1 cellular context compared by ENCODE assay signal in genomic region chr5:132063090-132063911, GRCh38.
TF ChIP-seq lines count a peak whose summit lies in the region.

No MANE protein-coding gene starts in this region.

TF ChIP-seq in K562, 482 proteins besides CTCF, POLR2A, EP300 and RAD21 (continued from another document and continues in another):
- TF ChIP-seq ZNF280B (CRISPR knock-in tag; IDR thresholded peaks at IDR 0.05) = no peak
- 0 out of 4 replicates have a peak, but pooled peaks of 1 of the 2 experiments have one; percentile 29 for TF ChIP-seq TRIM24 (IDR thresholded peaks at IDR 0.05)
- TF ChIP-seq SIX5 (IDR thresholded peaks at IDR 0.05; ENCODE audit: borderline replicate concordance in 1 of 2, insufficient read depth in 1 of 2, low read depth in 1 of 2, low read length in 2 of 2) = no peak
- no peak for TF ChIP-seq ZNF133 (CRISPR knock-in tag; IDR thresholded peaks at IDR 0.05)
- no peak for TF ChIP-seq ZNF174 (CRISPR knock-in tag; IDR thresholded peaks at IDR 0.05)
- peak; percentile 83 for TF ChIP-seq CC2D1A (IDR thresholded peaks at IDR 0.05)
- no peak for TF ChIP-seq RFX1 (IDR thresholded peaks at IDR 0.05)
- TF ChIP-seq ZNF146 (CRISPR knock-in tag; IDR thresholded peaks at IDR 0.05; ENCODE audit: unreplicated experiment) = no peak
- TF ChIP-seq MAX (CRISPR knock-in tag; IDR thresholded peaks at IDR 0.05) = peak; percentile 69
- TF ChIP-seq, protein P1, sequence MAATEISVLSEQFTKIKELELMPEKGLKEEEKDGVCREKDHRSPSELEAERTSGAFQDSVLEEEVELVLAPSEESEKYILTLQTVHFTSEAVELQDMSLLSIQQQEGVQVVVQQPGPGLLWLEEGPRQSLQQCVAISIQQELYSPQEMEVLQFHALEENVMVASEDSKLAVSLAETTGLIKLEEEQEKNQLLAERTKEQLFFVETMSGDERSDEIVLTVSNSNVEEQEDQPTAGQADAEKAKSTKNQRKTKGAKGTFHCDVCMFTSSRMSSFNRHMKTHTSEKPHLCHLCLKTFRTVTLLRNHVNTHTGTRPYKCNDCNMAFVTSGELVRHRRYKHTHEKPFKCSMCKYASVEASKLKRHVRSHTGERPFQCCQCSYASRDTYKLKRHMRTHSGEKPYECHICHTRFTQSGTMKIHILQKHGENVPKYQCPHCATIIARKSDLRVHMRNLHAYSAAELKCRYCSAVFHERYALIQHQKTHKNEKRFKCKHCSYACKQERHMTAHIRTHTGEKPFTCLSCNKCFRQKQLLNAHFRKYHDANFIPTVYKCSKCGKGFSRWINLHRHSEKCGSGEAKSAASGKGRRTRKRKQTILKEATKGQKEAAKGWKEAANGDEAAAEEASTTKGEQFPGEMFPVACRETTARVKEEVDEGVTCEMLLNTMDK (IDR thresholded peaks at IDR 0.05; ENCODE audit: borderline replicate concordance, insufficient read depth, low read depth, low read length, poor library complexity, severe bottlenecking) = no peak
- TF ChIP-seq HEY1 (CRISPR knock-in tag; IDR thresholded peaks at IDR 0.05; ENCODE audit: borderline replicate concordance) = no peak
- TF ChIP-seq BDP1 (IDR thresholded peaks at IDR 0.05; ENCODE audit: insufficient read depth, insufficient read length) = no peak
- TF ChIP-seq TFAP4 (CRISPR knock-in tag; IDR thresholded peaks at IDR 0.05; ENCODE audit: borderline replicate concordance) = peak; percentile 96
- TF ChIP-seq, protein P2, sequence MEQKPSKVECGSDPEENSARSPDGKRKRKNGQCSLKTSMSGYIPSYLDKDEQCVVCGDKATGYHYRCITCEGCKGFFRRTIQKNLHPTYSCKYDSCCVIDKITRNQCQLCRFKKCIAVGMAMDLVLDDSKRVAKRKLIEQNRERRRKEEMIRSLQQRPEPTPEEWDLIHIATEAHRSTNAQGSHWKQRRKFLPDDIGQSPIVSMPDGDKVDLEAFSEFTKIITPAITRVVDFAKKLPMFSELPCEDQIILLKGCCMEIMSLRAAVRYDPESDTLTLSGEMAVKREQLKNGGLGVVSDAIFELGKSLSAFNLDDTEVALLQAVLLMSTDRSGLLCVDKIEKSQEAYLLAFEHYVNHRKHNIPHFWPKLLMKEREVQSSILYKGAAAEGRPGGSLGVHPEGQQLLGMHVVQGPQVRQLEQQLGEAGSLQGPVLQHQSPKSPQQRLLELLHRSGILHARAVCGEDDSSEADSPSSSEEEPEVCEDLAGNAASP (IDR thresholded peaks at IDR 0.05) = no peak
- TF ChIP-seq TEAD4 (IDR thresholded peaks at IDR 0.05; ENCODE audit: low read length) = 0 out of 2 replicates have a peak, but pooled peaks have one; percentile 24
- TF ChIP-seq TEAD4 (CRISPR knock-in tag; IDR thresholded peaks at IDR 0.05; ENCODE audit: borderline replicate concordance) = no peak
- TF ChIP-seq MAZ (CRISPR knock-in tag; conservative IDR thresholded peaks at IDR 0.05 in 1 of 2, IDR thresholded peaks at IDR 0.05 in 1 of 2) = 0 out of 4 replicates have a peak, but pooled peaks of 1 of the 2 experiments have one; percentile 40
- no peak for TF ChIP-seq ZNF518B (CRISPR knock-in tag; IDR thresholded peaks at IDR 0.05)
- TF ChIP-seq RB1 (IDR thresholded peaks at IDR 0.05; ENCODE audit: low read depth) = 0 out of 2 replicates have a peak, but pooled peaks have one; percentile 47
- peak; percentile 22; the same call in 1 of the 2 replicates for TF ChIP-seq MYC (IDR thresholded peaks at IDR 0.05; ENCODE audit: low read depth, low read length)
- TF ChIP-seq MYC (CRISPR knock-in tag; IDR thresholded peaks at IDR 0.05; ENCODE audit: borderline replicate concordance, low read depth) = no peak
- no peak for TF ChIP-seq NRF1 (conservative IDR thresholded peaks at IDR 0.05 in 1 of 2, IDR thresholded peaks at IDR 0.05 in 1 of 2)
- no peak for TF ChIP-seq SPI1 (IDR thresholded peaks at IDR 0.05; ENCODE audit: borderline replicate concordance, low read depth, low read length)
- TF ChIP-seq YY1 (IDR thresholded peaks at IDR 0.05; ENCODE audit: borderline replicate concordance in 1 of 3, control insufficient read depth in 1 of 3, extremely low read depth in 1 of 3, insufficient read depth in 3 of 3, insufficient read length in 1 of 3, insufficient replicate concordance in 2 of 3, low read depth in 1 of 3, low read length in 2 of 3) = peak in 1 of 3 experiments; percentile 12
- TF ChIP-seq ZNF134 (CRISPR knock-in tag; conservative IDR thresholded peaks at IDR 0.05) = no peak
- no peak for TF ChIP-seq TAF1 (IDR thresholded peaks at IDR 0.05; ENCODE audit: control insufficient read depth, extremely low read depth, insufficient read depth, low read length, severe bottlenecking)
- TF ChIP-seq ATF3 (IDR thresholded peaks at IDR 0.05) = no peak
- TF ChIP-seq ATF3 (CRISPR knock-in tag; conservative IDR thresholded peaks at IDR 0.05) = no peak
- TF ChIP-seq HOMEZ (CRISPR knock-in tag; IDR thresholded peaks at IDR 0.05) = no peak
- TF ChIP-seq ATF7 (IDR thresholded peaks at IDR 0.05) = no peak
- peak; percentile 77 for TF ChIP-seq CEBPG (CRISPR knock-in tag; IDR thresholded peaks at IDR 0.05)
- peak in 1 of 2 experiments; percentile 28; a peak in 1 of 4 replicates for TF ChIP-seq CEBPG (tag; conservative IDR thresholded peaks at IDR 0.05 in 1 of 2, IDR thresholded peaks at IDR 0.05 in 1 of 2)
- no peak for TF ChIP-seq XRCC4 (IDR thresholded peaks at IDR 0.05; ENCODE audit: extremely low read depth, insufficient read depth, insufficient read length)
- TF ChIP-seq, protein P3, sequence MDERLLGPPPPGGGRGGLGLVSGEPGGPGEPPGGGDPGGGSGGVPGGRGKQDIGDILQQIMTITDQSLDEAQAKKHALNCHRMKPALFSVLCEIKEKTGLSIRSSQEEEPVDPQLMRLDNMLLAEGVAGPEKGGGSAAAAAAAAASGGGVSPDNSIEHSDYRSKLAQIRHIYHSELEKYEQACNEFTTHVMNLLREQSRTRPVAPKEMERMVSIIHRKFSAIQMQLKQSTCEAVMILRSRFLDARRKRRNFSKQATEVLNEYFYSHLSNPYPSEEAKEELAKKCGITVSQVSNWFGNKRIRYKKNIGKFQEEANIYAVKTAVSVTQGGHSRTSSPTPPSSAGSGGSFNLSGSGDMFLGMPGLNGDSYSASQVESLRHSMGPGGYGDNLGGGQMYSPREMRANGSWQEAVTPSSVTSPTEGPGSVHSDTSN (CRISPR knock-in tag; IDR thresholded peaks at IDR 0.05; ENCODE audit: low read depth) = no peak
- TF ChIP-seq, protein P3 (tag; conservative IDR thresholded peaks at IDR 0.05; ENCODE audit: low read depth) = no peak
- TF ChIP-seq, protein P4, sequence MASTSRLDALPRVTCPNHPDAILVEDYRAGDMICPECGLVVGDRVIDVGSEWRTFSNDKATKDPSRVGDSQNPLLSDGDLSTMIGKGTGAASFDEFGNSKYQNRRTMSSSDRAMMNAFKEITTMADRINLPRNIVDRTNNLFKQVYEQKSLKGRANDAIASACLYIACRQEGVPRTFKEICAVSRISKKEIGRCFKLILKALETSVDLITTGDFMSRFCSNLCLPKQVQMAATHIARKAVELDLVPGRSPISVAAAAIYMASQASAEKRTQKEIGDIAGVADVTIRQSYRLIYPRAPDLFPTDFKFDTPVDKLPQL (IDR thresholded peaks at IDR 0.05; ENCODE audit: extremely low read depth, insufficient read length) = no peak
- TF ChIP-seq ZNF384 (IDR thresholded peaks at IDR 0.05; ENCODE audit: low read depth, low read length) = 0 out of 2 replicates have a peak, but pooled peaks have one; percentile 30
- TF ChIP-seq SRF (CRISPR knock-in tag; IDR thresholded peaks at IDR 0.05) = no peak
- TF ChIP-seq, protein P5, sequence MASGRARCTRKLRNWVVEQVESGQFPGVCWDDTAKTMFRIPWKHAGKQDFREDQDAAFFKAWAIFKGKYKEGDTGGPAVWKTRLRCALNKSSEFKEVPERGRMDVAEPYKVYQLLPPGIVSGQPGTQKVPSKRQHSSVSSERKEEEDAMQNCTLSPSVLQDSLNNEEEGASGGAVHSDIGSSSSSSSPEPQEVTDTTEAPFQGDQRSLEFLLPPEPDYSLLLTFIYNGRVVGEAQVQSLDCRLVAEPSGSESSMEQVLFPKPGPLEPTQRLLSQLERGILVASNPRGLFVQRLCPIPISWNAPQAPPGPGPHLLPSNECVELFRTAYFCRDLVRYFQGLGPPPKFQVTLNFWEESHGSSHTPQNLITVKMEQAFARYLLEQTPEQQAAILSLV (tag; IDR thresholded peaks at IDR 0.05) = no peak
- TF ChIP-seq ZFP36 (IDR thresholded peaks at IDR 0.05; ENCODE audit: low read depth, low read length, partially characterized antibody) = no peak
- no peak for TF ChIP-seq ZEB2 (IDR thresholded peaks at IDR 0.05)
- no peak for TF ChIP-seq CAMTA2 (CRISPR knock-in tag; conservative IDR thresholded peaks at IDR 0.05)
- TF ChIP-seq ARID2 (IDR thresholded peaks at IDR 0.05) = peak; percentile 61; the same call in 1 of the 2 replicates
